1 cellular context compared by ENCODE assay signal in genomic region chr6:75486850-75487568, GRCh38.
TF ChIP-seq lines count a peak whose summit lies in the region.

No MANE protein-coding gene starts in this region.

TF ChIP-seq in GM23338, 12 proteins besides CTCF, POLR2A, EP300 and RAD21 (continued from another document):
- TF ChIP-seq ZNF462 (CRISPR knock-in tag; IDR thresholded peaks at IDR 0.05) (no peak), EZH2phosphoT487 (IDR thresholded peaks at IDR 0.05; ENCODE audit: unreplicated experiment) (no peak), ZNF114 (CRISPR knock-in tag; IDR thresholded peaks at IDR 0.05) (no peak), ZNF331 (CRISPR knock-in tag; IDR thresholded peaks at IDR 0.05; ENCODE audit: low read depth) (no peak), NANOG (IDR thresholded peaks at IDR 0.05; ENCODE audit: borderline replicate concordance) (no peak), STAT1 (IDR thresholded peaks at IDR 0.05; ENCODE audit: unreplicated experiment) (no peak), EZH2 (IDR thresholded peaks at IDR 0.05; ENCODE audit: low read depth, unreplicated experiment) (no peak), JUNB (IDR thresholded peaks at IDR 0.05; ENCODE audit: unreplicated experiment) (no peak), CREB1 (CRISPR knock-in tag; IDR thresholded peaks at IDR 0.05; ENCODE audit: low read depth) (no peak)
- TF ChIP-seq, protein P1, sequence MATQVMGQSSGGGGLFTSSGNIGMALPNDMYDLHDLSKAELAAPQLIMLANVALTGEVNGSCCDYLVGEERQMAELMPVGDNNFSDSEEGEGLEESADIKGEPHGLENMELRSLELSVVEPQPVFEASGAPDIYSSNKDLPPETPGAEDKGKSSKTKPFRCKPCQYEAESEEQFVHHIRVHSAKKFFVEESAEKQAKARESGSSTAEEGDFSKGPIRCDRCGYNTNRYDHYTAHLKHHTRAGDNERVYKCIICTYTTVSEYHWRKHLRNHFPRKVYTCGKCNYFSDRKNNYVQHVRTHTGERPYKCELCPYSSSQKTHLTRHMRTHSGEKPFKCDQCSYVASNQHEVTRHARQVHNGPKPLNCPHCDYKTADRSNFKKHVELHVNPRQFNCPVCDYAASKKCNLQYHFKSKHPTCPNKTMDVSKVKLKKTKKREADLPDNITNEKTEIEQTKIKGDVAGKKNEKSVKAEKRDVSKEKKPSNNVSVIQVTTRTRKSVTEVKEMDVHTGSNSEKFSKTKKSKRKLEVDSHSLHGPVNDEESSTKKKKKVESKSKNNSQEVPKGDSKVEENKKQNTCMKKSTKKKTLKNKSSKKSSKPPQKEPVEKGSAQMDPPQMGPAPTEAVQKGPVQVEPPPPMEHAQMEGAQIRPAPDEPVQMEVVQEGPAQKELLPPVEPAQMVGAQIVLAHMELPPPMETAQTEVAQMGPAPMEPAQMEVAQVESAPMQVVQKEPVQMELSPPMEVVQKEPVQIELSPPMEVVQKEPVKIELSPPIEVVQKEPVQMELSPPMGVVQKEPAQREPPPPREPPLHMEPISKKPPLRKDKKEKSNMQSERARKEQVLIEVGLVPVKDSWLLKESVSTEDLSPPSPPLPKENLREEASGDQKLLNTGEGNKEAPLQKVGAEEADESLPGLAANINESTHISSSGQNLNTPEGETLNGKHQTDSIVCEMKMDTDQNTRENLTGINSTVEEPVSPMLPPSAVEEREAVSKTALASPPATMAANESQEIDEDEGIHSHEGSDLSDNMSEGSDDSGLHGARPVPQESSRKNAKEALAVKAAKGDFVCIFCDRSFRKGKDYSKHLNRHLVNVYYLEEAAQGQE (IDR thresholded peaks at IDR 0.05; ENCODE audit: unreplicated experiment), result no peak
- TF ChIP-seq, protein P2, sequence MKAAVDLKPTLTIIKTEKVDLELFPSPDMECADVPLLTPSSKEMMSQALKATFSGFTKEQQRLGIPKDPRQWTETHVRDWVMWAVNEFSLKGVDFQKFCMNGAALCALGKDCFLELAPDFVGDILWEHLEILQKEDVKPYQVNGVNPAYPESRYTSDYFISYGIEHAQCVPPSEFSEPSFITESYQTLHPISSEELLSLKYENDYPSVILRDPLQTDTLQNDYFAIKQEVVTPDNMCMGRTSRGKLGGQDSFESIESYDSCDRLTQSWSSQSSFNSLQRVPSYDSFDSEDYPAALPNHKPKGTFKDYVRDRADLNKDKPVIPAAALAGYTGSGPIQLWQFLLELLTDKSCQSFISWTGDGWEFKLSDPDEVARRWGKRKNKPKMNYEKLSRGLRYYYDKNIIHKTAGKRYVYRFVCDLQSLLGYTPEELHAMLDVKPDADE (IDR thresholded peaks at IDR 0.05), result no peak
